In the genomic region with DNA sequence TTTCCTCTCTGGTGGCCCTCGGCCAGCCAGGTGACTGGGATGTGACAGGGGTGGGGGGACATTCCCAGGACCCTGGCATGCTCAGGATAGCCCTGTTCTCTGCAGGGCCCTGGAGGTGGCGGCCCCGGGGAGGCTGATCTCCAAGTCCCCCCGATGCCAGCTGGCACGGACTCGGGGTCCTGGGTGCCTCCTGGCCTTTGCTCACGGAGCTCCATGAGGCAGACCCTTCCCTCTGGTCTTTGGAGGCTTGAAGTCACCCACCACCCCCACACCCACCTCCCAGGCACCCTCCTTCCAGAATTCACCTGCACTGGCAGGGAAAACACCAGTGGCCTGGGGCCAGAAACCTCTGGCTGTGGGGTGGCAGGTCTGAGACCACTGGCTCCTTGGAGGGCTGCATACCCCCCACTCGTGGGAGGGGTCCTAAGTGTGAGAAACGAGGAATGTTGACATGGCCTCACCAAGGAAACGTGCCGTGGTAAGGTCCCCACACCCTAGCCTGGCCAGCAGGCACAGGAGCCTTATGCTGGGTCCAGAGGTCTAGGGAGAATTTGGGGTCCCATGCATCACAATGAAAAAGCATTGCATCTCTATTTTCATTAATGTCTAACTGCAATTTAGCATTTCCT, we compare ENCODE assay signal across 1 cellular context.
TF ChIP-seq lines count a peak whose summit lies in the region.

No MANE protein-coding gene starts in this region.

TF ChIP-seq in SK-N-SH treated with all-trans-retinoic acid at 6 μM for 48 hours, 23 proteins besides CTCF, POLR2A, EP300 and RAD21 (continued from another document):
- TF ChIP-seq, protein P1, sequence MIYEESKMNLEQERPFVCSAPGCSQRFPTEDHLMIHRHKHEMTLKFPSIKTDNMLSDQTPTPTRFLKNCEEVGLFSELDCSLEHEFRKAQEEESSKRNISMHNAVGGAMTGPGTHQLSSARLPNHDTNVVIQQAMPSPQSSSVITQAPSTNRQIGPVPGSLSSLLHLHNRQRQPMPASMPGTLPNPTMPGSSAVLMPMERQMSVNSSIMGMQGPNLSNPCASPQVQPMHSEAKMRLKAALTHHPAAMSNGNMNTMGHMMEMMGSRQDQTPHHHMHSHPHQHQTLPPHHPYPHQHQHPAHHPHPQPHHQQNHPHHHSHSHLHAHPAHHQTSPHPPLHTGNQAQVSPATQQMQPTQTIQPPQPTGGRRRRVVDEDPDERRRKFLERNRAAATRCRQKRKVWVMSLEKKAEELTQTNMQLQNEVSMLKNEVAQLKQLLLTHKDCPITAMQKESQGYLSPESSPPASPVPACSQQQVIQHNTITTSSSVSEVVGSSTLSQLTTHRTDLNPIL (CRISPR knock-in tag; IDR thresholded peaks at IDR 0.05; ENCODE audit: low read depth), result no peak
- TF ChIP-seq OSR1 (CRISPR knock-in tag; IDR thresholded peaks at IDR 0.05), result no peak
- no peak for TF ChIP-seq RARB (CRISPR knock-in tag; IDR thresholded peaks at IDR 0.05)
- no peak for TF ChIP-seq BACH2 (CRISPR knock-in tag; IDR thresholded peaks at IDR 0.05; ENCODE audit: borderline replicate concordance)
- TF ChIP-seq, protein P2, sequence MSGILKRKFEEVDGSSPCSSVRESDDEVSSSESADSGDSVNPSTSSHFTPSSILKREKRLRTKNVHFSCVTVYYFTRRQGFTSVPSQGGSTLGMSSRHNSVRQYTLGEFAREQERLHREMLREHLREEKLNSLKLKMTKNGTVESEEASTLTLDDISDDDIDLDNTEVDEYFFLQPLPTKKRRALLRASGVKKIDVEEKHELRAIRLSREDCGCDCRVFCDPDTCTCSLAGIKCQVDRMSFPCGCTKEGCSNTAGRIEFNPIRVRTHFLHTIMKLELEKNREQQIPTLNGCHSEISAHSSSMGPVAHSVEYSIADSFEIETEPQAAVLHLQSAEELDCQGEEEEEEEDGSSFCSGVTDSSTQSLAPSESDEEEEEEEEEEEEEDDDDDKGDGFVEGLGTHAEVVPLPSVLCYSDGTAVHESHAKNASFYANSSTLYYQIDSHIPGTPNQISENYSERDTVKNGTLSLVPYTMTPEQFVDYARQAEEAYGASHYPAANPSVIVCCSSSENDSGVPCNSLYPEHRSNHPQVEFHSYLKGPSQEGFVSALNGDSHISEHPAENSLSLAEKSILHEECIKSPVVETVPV (CRISPR knock-in tag; IDR thresholded peaks at IDR 0.05), result no peak
- no peak for TF ChIP-seq ZNF8 (CRISPR knock-in tag; IDR thresholded peaks at IDR 0.05)
- no peak for TF ChIP-seq SNAI2 (CRISPR knock-in tag; IDR thresholded peaks at IDR 0.05)
- no peak for TF ChIP-seq ISL1 (CRISPR knock-in tag; IDR thresholded peaks at IDR 0.05)
- TF ChIP-seq ZNF70 (CRISPR knock-in tag; IDR thresholded peaks at IDR 0.05), result no peak
- no peak for TF ChIP-seq PPARA (CRISPR knock-in tag; IDR thresholded peaks at IDR 0.05; ENCODE audit: borderline replicate concordance)
- TF ChIP-seq ZC3H10 (CRISPR knock-in tag; IDR thresholded peaks at IDR 0.05), result no peak
